ENCODE assay signal across 14 cellular contexts in the genomic region with DNA sequence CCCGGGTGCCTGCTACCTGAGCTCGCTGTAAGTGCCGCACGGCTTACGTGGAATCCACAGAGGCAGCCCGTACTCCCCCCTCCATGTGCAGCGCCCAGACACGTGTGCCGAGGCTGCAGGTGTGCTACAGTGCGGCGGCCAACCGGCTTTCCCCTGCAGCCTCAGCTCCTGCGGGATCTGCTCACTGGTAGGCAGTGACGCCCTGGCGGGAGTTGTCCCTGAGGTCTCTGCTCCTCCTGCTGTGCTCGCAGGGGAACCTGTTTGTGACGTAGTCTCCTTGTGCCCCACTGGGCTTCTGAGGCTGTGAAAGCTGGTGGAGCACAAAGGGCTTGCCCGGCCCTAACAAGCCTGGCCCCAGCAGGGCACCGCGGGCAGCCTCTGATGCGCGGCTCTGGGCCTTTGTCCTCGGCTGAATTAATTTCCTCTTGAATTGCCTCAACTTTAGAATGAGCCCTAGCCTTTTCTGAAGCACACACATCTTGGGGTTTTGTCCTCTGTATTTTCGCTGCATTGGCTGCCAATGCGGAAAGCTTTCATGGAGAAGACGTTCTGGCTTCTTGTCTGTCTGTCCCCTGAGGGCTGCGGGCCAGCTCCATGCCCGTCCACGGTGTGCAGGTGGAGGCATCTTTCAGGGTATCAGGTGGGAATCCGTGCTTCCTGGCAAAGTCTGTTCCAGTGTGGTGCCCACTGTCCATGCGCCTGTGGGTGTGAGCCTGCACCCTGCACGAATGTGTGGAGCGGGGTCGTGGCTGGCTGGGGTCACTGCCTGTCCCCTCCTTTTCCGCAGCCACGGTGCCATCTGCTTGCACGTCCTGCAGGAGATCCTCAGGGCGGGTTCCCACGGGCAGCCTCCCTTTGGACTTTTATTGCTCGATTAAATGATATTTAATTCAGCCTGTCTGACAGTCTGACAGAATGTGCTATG.
A peak's percentile ranks its signal among the peaks of the same experiment; 100 is the strongest.
DNase-seq lines count a peak whose midpoint lies in the region; ATAC-seq and TF ChIP-seq lines count a peak whose summit lies in the region.
"Had no signal": no experiment of that assay in that cellular context is flagged by ENCODE, and none has a peak within 500 bp of the region (broad histone marks: within the 10 kb centered on the region; RNA-seq: fewer than 3 reads in every experiment).

No MANE protein-coding gene starts in this region.

- H3K79me1 ChIP-seq in mesendoderm (ENCODE audit: low read length) = no peaks in the 10 kb centered on the region

- H3K4me2 ChIP-seq in mesendoderm (ENCODE audit: low read length) = no peak overlapping the region

- intact Hi-C loops in Caco-2 (cut with micrococcal nuclease; ENCODE audit: unreplicated experiment) = no loop called here

- in situ Hi-C loops in KBM-7 (cut with MboI; ENCODE audit: low pct_unique_long_range_greater_than_20kb, low sequenced_read_pairs) = no loop called here

- H3K23ac ChIP-seq in mesendoderm (ENCODE audit: low read length) = peak overlapping the region; percentile 38

- no CpG with 5 or more reads among the region's 40 CpGs for WGBS in mesendoderm (ENCODE audit: extremely low coverage, insufficient coverage, low lambda C conversion rate)

- CTCF ChIA-PET in Caco-2 (lab: Charles Lee) = no interaction called here

- H3K27ac ChIP-seq in mesendoderm (ENCODE audit: low read depth, low read length) = no peak overlapping the region
- H3K27ac ChIP-seq: ascending aorta had no signal

- BruUV-seq in Caco-2 (replicated peaks; lab: Mats Ljungman, UMichigan) = no TSS peak

- H3K27me3 Mint-ChIP-seq in Caco-2 (ENCODE audit: insufficient read depth, unreplicated experiment) = no peaks in the 10 kb centered on the region
- peaks cover 3% of the 10 kb centered on the region for H3K27me3 Mint-ChIP-seq in brain
- H3K27me3 Mint-ChIP-seq: stimulated activated naive B cell treated with anti-CD40 and anti-IgM and Interleukin-4, amounts not matched to agents 10 μg/mL and 1 μg/mL and 100 μg/mL, for 72 hours had no signal

- H3K4ac ChIP-seq in mesendoderm (ENCODE audit: low read depth, low read length) = no peak overlapping the region

- H3K27ac Mint-ChIP-seq in Caco-2 (ENCODE audit: unreplicated experiment) = no peak overlapping the region
- peak overlapping the region in 3 of 5 experiments; percentile 21 to 93 (median 65) for H3K27ac Mint-ChIP-seq in brain
- H3K27ac Mint-ChIP-seq: activated T-cell treated with anti-CD3 and anti-CD28 coated beads, Interleukin-2, amount 50 U/mL, for 72 hours; stimulated activated naive B cell treated with anti-CD40 and anti-IgM and Interleukin-4, amounts not matched to agents 10 μg/mL and 1 μg/mL and 100 μg/mL, for 72 hours had no signal

- H3K9ac ChIP-seq in mesendoderm (ENCODE audit: low read length) = no peak overlapping the region

- no peak for ATAC-seq in GM19035 (IDR thresholded peaks at IDR 0.05; ENCODE audit: unreplicated experiment)
- ATAC-seq: activated T-cell treated with anti-CD3 and anti-CD28 coated beads, Interleukin-2, amount 50 U/mL, for 72 hours; HCT116; stimulated activated naive B cell treated with anti-CD40 and anti-IgM and Interleukin-4, amounts not matched to agents 10 μg/mL and 1 μg/mL and 100 μg/mL, for 72 hours had no signal

- no peaks in the 10 kb centered on the region for H3K9me3 ChIP-seq in Caco-2
- H3K9me3 ChIP-seq: ascending aorta had no signal

- peak in 1 of 2 experiments; percentile 41 for DNase-seq in Caco-2
- DNase-seq in NCI-H146 (lab: John Stamatoyannopoulos, UW) = peak; percentile 98
- no peak for DNase-seq in mesendoderm
- no peak for DNase-seq in KBM-7
- DNase-seq in NCI-H1694 (lab: John Stamatoyannopoulos, UW) = no peak
- no peak for DNase-seq in OCI-M2 (lab: John Stamatoyannopoulos, UW; ENCODE audit: unreplicated experiment)
- DNase-seq: activated T-cell treated with anti-CD3 and anti-CD28 coated beads, Interleukin-2, amount 50 U/mL, for 72 hours; NCI-H1694 treated with DMSO at 0.1 percent for 48 hours; stimulated activated CD4-positive, alpha-beta T cell treated with anti-CD3 and anti-CD28 coated beads, Interleukin-4, amount 100 ng/mL, for 24 hours; stimulated activated naive B cell treated with anti-CD40 and anti-IgM and Interleukin-4, amounts not matched to agents 10 μg/mL and 1 μg/mL and 100 μg/mL, for 72 hours had no signal

- H3K27me3 ChIP-seq in Caco-2 (replicated peaks; ENCODE audit: control insufficient read depth, insufficient read depth, low read length) (no peaks in the 10 kb centered on the region), mesendoderm (ENCODE audit: insufficient read depth, low read length, poor library complexity) (no peaks in the 10 kb centered on the region)

- POLR2A ChIA-PET in Caco-2 (lab: Charles Lee) = no interaction called here

- no peak overlapping the region for H2BK5ac ChIP-seq in mesendoderm (ENCODE audit: low read length)

- H2AK5ac ChIP-seq in mesendoderm (ENCODE audit: low read length) = no peak overlapping the region

- no peak overlapping the region for H2BK120ac ChIP-seq in mesendoderm (ENCODE audit: low read depth, low read length)

- TF ChIP-seq CTCF in Caco-2 (IDR thresholded peaks at IDR 0.05; ENCODE audit: insufficient read depth in 1 of 2, low read depth in 1 of 2, low read length in 1 of 2, severe bottlenecking in 1 of 2, unreplicated experiment in 1 of 2) = no peak
- TF ChIP-seq CTCF in brain (conservative IDR thresholded peaks at IDR 0.05) = no peak

- H4K8ac ChIP-seq in mesendoderm (ENCODE audit: low read depth, low read length) = no peak overlapping the region

- no peak overlapping the region for H4K5ac ChIP-seq in mesendoderm (ENCODE audit: low read length)

- H2BK15ac ChIP-seq in mesendoderm (replicated peaks; ENCODE audit: low read depth) = no peak overlapping the region

- H3K4me3 ChIP-seq in Caco-2 (ENCODE audit: low read depth, low read length) (no peak overlapping the region), mesendoderm (ENCODE audit: low read length) (no peak overlapping the region)
- H3K4me3 ChIP-seq: ascending aorta had no signal

- H3K79me2 ChIP-seq in mesendoderm (ENCODE audit: control insufficient read depth, insufficient read depth, low read length) = no peaks in the 10 kb centered on the region

- H3K36me3 ChIP-seq in Caco-2 (ENCODE audit: control insufficient read depth, insufficient read depth, low read length) = no peaks in the 10 kb centered on the region
- H3K36me3 ChIP-seq in mesendoderm (ENCODE audit: control insufficient read depth, insufficient read depth, low read length) = no peaks in the 10 kb centered on the region
- H3K36me3 ChIP-seq: ascending aorta had no signal

- no peaks in the 10 kb centered on the region for H3K9me3 Mint-ChIP-seq in Caco-2 (ENCODE audit: unreplicated experiment)
- H3K9me3 Mint-ChIP-seq in brain = no peaks in the 10 kb centered on the region
- H3K9me3 Mint-ChIP-seq: activated T-cell treated with anti-CD3 and anti-CD28 coated beads, Interleukin-2, amount 50 U/mL, for 72 hours; stimulated activated naive B cell treated with anti-CD40 and anti-IgM and Interleukin-4, amounts not matched to agents 10 μg/mL and 1 μg/mL and 100 μg/mL, for 72 hours had no signal

- peaks cover 21% of the 10 kb centered on the region for H3K4me1 ChIP-seq in Caco-2
- H3K4me1 ChIP-seq in mesendoderm (ENCODE audit: control insufficient read depth, low read depth, low read length) = peaks cover 8% of the 10 kb centered on the region

- H3K4me3 Mint-ChIP-seq in Caco-2 (ENCODE audit: unreplicated experiment) (peak overlapping the region; percentile 84), brain (peak overlapping the region in 4 of 5 experiments; percentile 67 to 76 (median 71))
- H3K4me3 Mint-ChIP-seq: activated T-cell treated with anti-CD3 and anti-CD28 coated beads, Interleukin-2, amount 50 U/mL, for 72 hours had no signal

- peak overlapping the region; percentile 56 for H3K56ac ChIP-seq in mesendoderm (ENCODE audit: low read length)

- H3K4me1 Mint-ChIP-seq in Caco-2 (ENCODE audit: low read depth, unreplicated experiment) (peaks cover 16% of the 10 kb centered on the region), brain (peaks cover 35% of the 10 kb centered on the region)

- H3K18ac ChIP-seq in mesendoderm (ENCODE audit: low read length) = no peak overlapping the region

- H3K36me3 Mint-ChIP-seq in Caco-2 (ENCODE audit: insufficient read depth, unreplicated experiment) (peaks cover 33% of the 10 kb centered on the region), brain (no peaks in the 10 kb centered on the region)
- H3K36me3 Mint-ChIP-seq: stimulated activated naive B cell treated with anti-CD40 and anti-IgM and Interleukin-4, amounts not matched to agents 10 μg/mL and 1 μg/mL and 100 μg/mL, for 72 hours had no signal
